ENCODE assay signal across 23 cellular contexts in the genomic region with DNA sequence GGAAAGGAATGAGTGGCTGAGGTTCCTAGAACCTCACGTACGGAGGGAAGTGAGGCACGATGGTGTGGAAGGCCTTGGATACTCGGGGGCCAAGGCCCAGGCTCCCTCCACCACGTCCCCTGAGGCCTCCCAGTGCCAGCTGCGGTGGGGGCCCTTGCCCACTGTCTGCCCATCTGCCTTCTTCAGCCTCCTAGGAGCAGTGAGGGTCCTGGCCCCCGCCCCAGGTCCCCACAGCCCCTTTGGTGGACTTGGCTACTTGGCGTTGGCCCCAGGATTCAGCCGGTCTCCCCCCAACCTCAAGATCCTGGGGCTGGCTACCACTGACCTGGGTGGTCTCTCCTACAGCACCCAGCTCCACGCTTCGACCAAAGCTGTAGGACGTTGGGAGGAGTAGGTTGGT.
"Had no signal": no experiment of that assay in that cellular context is flagged by ENCODE, and none has a peak within 500 bp of the region (broad histone marks: within the 10 kb centered on the region; RNA-seq: fewer than 3 reads in every experiment).

No MANE protein-coding gene starts in this region.

- H3K27ac ChIP-seq: coronary artery, epithelial cell of prostate, esophagus squamous epithelium, gastrocnemius medialis, heart right ventricle, left lung, lower lobe of right lung had no signal

- ATAC-seq: effector memory CD8-positive, alpha-beta T cell; esophagus mucosa; gastrocnemius medialis; heart right ventricle; left cardiac atrium; left lung; left ventricle myocardium superior; lower lobe of right lung; mucosa of descending colon had no signal

- H3K27me3 ChIP-seq: esophagus squamous epithelium, gastrocnemius medialis, heart right ventricle, left lung had no signal

- H3K4me1 ChIP-seq: heart right ventricle, left lung, lower lobe of right lung had no signal

- H3K4me1 Mint-ChIP-seq: mesothelial cell of epicardium had no signal

- H3K4me3 ChIP-seq: coronary artery, esophagus squamous epithelium, gastrocnemius medialis, heart right ventricle, left lung, lower lobe of right lung, mucosa of descending colon had no signal

- DNase-seq: effector CD8-positive, alpha-beta T cell; effector memory CD8-positive, alpha-beta T cell; endodermal cell; erythroblast; esophagus squamous epithelium; foreskin fibroblast; foreskin melanocyte; gastrocnemius medialis; glutamatergic neuron; head of caudate nucleus; heart right ventricle; hippocampal formation; left cardiac atrium; left ventricle myocardium superior; lower lobe of right lung; mesenchymal stem cell had no signal

- H3K9me3 ChIP-seq: esophagus squamous epithelium, gastrocnemius medialis, heart right ventricle, left lung, lower lobe of right lung, mucosa of descending colon had no signal

- H3K36me3 ChIP-seq: gastrocnemius medialis, heart right ventricle, lower lobe of right lung had no signal

- H3K27me3 Mint-ChIP-seq: dendritic cell treated with granulocyte-macrophage colony-stimulating factor and Interleukin-4, amounts not matched to agents 40 ng/mL and 50 ng/mL, for 4 days; effector memory CD8-positive, alpha-beta T cell had no signal

- H3K27ac Mint-ChIP-seq: dendritic cell treated with granulocyte-macrophage colony-stimulating factor and Interleukin-4, amounts not matched to agents 40 ng/mL and 50 ng/mL, for 4 days; effector memory CD8-positive, alpha-beta T cell; mesothelial cell of epicardium had no signal

- H3K4me3 Mint-ChIP-seq: dendritic cell treated with granulocyte-macrophage colony-stimulating factor and Interleukin-4, amounts not matched to agents 40 ng/mL and 50 ng/mL, for 4 days; effector memory CD8-positive, alpha-beta T cell; endodermal cell; mesothelial cell of epicardium had no signal

- H3K36me3 Mint-ChIP-seq: mesothelial cell of epicardium had no signal

- H3K9me3 Mint-ChIP-seq: dendritic cell treated with granulocyte-macrophage colony-stimulating factor and Interleukin-4, amounts not matched to agents 40 ng/mL and 50 ng/mL, for 4 days; effector memory CD8-positive, alpha-beta T cell; endodermal cell; mesothelial cell of epicardium had no signal
